17 cellular contexts compared by ENCODE assay signal in the genomic region with DNA sequence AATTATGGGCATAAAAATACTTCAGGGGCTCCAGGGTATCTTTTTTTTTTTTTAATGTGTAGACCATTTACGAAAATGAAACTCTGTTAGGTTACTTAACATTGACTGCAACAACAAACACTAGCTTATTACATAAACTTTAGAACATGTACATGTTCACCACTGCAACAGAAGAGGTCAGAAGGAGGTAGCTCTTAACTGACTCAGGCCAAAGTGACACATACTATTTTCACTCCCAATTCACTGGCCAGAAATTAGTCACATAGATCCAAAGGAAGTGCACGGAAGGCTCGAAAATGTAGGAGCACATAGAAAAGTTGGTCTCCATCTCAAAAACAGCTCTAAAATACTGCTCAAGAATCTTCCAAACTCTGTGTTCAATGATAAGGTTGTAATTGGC.
A peak's percentile ranks its signal among the peaks of the same experiment; 100 is the strongest.
DNase-seq lines count a peak whose midpoint lies in the region; ATAC-seq and TF ChIP-seq lines count a peak whose summit lies in the region.
"Had no signal": no experiment of that assay in that cellular context is flagged by ENCODE, and none has a peak within 500 bp of the region (broad histone marks: within the 10 kb centered on the region; RNA-seq: fewer than 3 reads in every experiment).

No MANE protein-coding gene starts in this region.

- CTCF ChIA-PET in BJ (lab: Yijun Ruan, JAX): no interaction called here

- TF ChIP-seq POLR2A in right lobe of liver (IDR thresholded peaks at IDR 0.05): peak; percentile 36

- H3K27ac ChIP-seq in right lobe of liver: peak overlapping the region; percentile 56 to 92 (median 89)
- H3K27ac ChIP-seq: prostate gland, stomach had no signal

- intact Hi-C loops in right lobe of liver (cut with DNase I): no loop called here

- TF ChIP-seq CTCF in BJ (IDR thresholded peaks at IDR 0.05; ENCODE audit: insufficient read depth, low read depth, low read length) (no peak), right lobe of liver (IDR thresholded peaks at IDR 0.05) (no peak)

- no peaks in the 10 kb centered on the region for H3K27me3 ChIP-seq in BJ (ENCODE audit: control insufficient read depth, insufficient read depth, low read length)
- no peaks in the 10 kb centered on the region for H3K27me3 ChIP-seq in right lobe of liver
- H3K27me3 ChIP-seq: stomach had no signal

- peaks cover 0 to 40% (median 10%) of the 10 kb centered on the region in 4 donors for H3K4me1 ChIP-seq in right lobe of liver
- H3K4me1 ChIP-seq: prostate gland had no signal

- DNase-seq in BJ (ENCODE audit: low read depth): peak; percentile 48
- peak; percentile 87 for DNase-seq in M059J (ENCODE audit: low read depth)
- peak; percentile 50 for DNase-seq in dedifferentiated amniotic fluid mesenchymal stem cell (ENCODE audit: extremely low spot score)
- DNase-seq in right lobe of liver: no peak
- DNase-seq in T1000 (lab: John Stamatoyannopoulos, UW): no peak
- no peak for DNase-seq in COR-L47 (lab: John Stamatoyannopoulos, UW)
- no peak for DNase-seq in NCI-H1048 (lab: John Stamatoyannopoulos, UW)
- DNase-seq: activated CD8-positive, alpha-beta memory T cell treated with anti-CD3 and anti-CD28 coated beads, Interleukin-2, amount 50 U/mL, for 48 hours; CD8-positive, alpha-beta T cell; effector memory CD4-positive, alpha-beta T cell; hypothalamus; NCI-H1092 treated with DMSO at 0.1 percent for 48 hours; NCI-H524; SIG-M5; stomach had no signal

- ATAC-seq in right lobe of liver (peak; percentile 68 to 84 (median 83)), HG03139 (IDR thresholded peaks at IDR 0.05; ENCODE audit: unreplicated experiment) (no peak)
- ATAC-seq: CD8-positive, alpha-beta T cell had no signal

- no peaks in the 10 kb centered on the region for H3K9me3 ChIP-seq in right lobe of liver
- H3K9me3 ChIP-seq: prostate gland, stomach had no signal

- H3K4me3 ChIP-seq in BJ (ENCODE audit: low read depth, low read length) (no peak overlapping the region), right lobe of liver (no peak overlapping the region)
- H3K4me3 ChIP-seq: prostate gland, stomach had no signal

- POLR2A ChIA-PET in BJ (lab: Charles Lee): no interaction called here

- no peaks in the 10 kb centered on the region for H3K36me3 ChIP-seq in BJ (ENCODE audit: control insufficient read depth, insufficient read depth, low read length)
- H3K36me3 ChIP-seq in right lobe of liver: no peaks in the 10 kb centered on the region
- H3K36me3 ChIP-seq: prostate gland, stomach had no signal

- 27% methylated on average over 3 of the region's 3 CpGs for WGBS in right lobe of liver (ENCODE audit: insufficient coverage, low coverage, low lambda C conversion rate, missing lambda C conversion rate)

Comparison
In these comparisons a context has a peak if more than half of its experiments do, and no peak if none do; other contexts are left out.
1. DNase-seq: peak in BJ (single experiment), M059J (single experiment) and dedifferentiated amniotic fluid mesenchymal stem cell (single experiment); none in right lobe of liver (0 of 3), T1000 (single experiment), COR-L47 (single experiment) and NCI-H1048 (single experiment).